Comparison of ENCODE assay signal across 17 cellular contexts in genomic region chr19:55552620-55553019, GRCh38. TPM values are rescaled to one million over a fixed set of nuclear protein-coding genes. Genes with fewer than 3 reads are reported as not detected.
DNase-seq lines count a peak whose midpoint lies in the region; ATAC-seq and TF ChIP-seq lines count a peak whose summit lies in the region.
"Had no signal": no experiment of that assay in that cellular context is flagged by ENCODE, and none has a peak within 500 bp of the region (broad histone marks: within the 10 kb centered on the region; RNA-seq: fewer than 3 reads in every experiment).

No MANE protein-coding gene starts in this region.

- CTCF ChIA-PET in Calu3 (lab: Charles Lee): interaction anchor here (0.6 to 1.3 kb wide), 6 partner anchors 11 to 781 kb away, joined by 3 to 5 read pairs (median 4); partner anchors contain the start of gene FIZ1

- TF ChIP-seq CTCF in Calu3 (IDR thresholded peaks at IDR 0.05; ENCODE audit: unreplicated experiment) (no peak), fibroblast of lung (conservative IDR thresholded peaks at IDR 0.05 in 1 of 2, IDR thresholded peaks at IDR 0.05 in 1 of 2; ENCODE audit: low read depth in 1 of 2, low read length in 2 of 2) (no peak), progenitor cell of endocrine pancreas (IDR thresholded peaks at IDR 0.05; ENCODE audit: unreplicated experiment) (no peak)

- no peak for DNase-seq in Calu3
- DNase-seq in NCI-H69 (lab: John Stamatoyannopoulos, UW): peak; percentile 26
- peak; percentile 49 to 96 for DNase-seq in fibroblast of lung (ENCODE audit: low read depth in 2 of 2)
- no peak for DNase-seq in progenitor cell of endocrine pancreas (ENCODE audit: low spot score, unreplicated experiment)
- no peak for DNase-seq in iPS-NIHi7 (ENCODE audit: extremely low spot score)
- DNase-seq in NCI-H128 (lab: John Stamatoyannopoulos, UW; ENCODE audit: unreplicated experiment): no peak
- DNase-seq in Ammon's horn (ENCODE audit: low spot score): no peak
- DNase-seq: activated CD4-positive, alpha-beta T cell treated with anti-CD3 and anti-CD28 coated beads, Interleukin-2, amount 10 ng/mL, durations not matched to agents 7 days and 5 days; activated naive CD4-positive, alpha-beta T cell treated with Interleukin-2 at 50 U/mL for 16 hours; effector CD4-positive, alpha-beta T cell; MV-4-11; natural killer cell; NCI-H526; SHP77 treated with DMSO at 0.1 percent for 48 hours; stimulated activated CD4-positive, alpha-beta T cell treated with anti-CD3 and anti-CD28 coated beads, Interleukin-1b, Interleukin-23, amount 100 ng/mL, for 48 hours; stimulated activated naive CD8-positive, alpha-beta T cell treated with anti-CD3 and anti-CD28 coated beads, Interleukin-15, amount 100 ng/mL, for 72 hours had no signal

- H3K9ac ChIP-seq in fibroblast of lung (ENCODE audit: insufficient read depth, low read length): no peak overlapping the region

- H3K27ac Mint-ChIP-seq in Calu3 (ENCODE audit: unreplicated experiment) (no peak overlapping the region), progenitor cell of endocrine pancreas (peak overlapping the region; percentile 67)
- H3K27ac Mint-ChIP-seq: activated CD4-positive, alpha-beta T cell treated with anti-CD3 and anti-CD28 coated beads, Interleukin-2, amount 10 ng/mL, durations not matched to agents 7 days and 5 days; natural killer cell had no signal

- no peaks in the 10 kb centered on the region for H3K9me3 Mint-ChIP-seq in Calu3 (ENCODE audit: low read depth, unreplicated experiment)
- H3K9me3 Mint-ChIP-seq in progenitor cell of endocrine pancreas (ENCODE audit: low read depth): no peaks in the 10 kb centered on the region
- H3K9me3 Mint-ChIP-seq: activated CD4-positive, alpha-beta T cell treated with anti-CD3 and anti-CD28 coated beads, Interleukin-2, amount 10 ng/mL, durations not matched to agents 7 days and 5 days; natural killer cell; stimulated activated naive CD8-positive, alpha-beta T cell treated with anti-CD3 and anti-CD28 coated beads, Interleukin-15, amount 100 ng/mL, for 72 hours had no signal

- H3K4me3 Mint-ChIP-seq in Calu3 (ENCODE audit: low read depth, unreplicated experiment): peak overlapping the region; percentile 15
- no peak overlapping the region for H3K4me3 Mint-ChIP-seq in progenitor cell of endocrine pancreas (ENCODE audit: low read depth)
- H3K4me3 Mint-ChIP-seq: activated CD4-positive, alpha-beta T cell treated with anti-CD3 and anti-CD28 coated beads, Interleukin-2, amount 10 ng/mL, durations not matched to agents 7 days and 5 days; natural killer cell; stimulated activated naive CD8-positive, alpha-beta T cell treated with anti-CD3 and anti-CD28 coated beads, Interleukin-15, amount 100 ng/mL, for 72 hours had no signal

- H3K27ac ChIP-seq in fibroblast of lung (ENCODE audit: insufficient read depth, low read length): no peak overlapping the region

- H3K9me3 ChIP-seq in fibroblast of lung (ENCODE audit: control insufficient read depth, insufficient read depth, low read depth, low read length): no peaks in the 10 kb centered on the region

- H3K4me1 Mint-ChIP-seq in Calu3 (ENCODE audit: low read depth, unreplicated experiment) (peaks cover 44% of the 10 kb centered on the region), progenitor cell of endocrine pancreas (ENCODE audit: low read depth) (peaks cover 25% of the 10 kb centered on the region)
- H3K4me1 Mint-ChIP-seq: activated CD4-positive, alpha-beta T cell treated with anti-CD3 and anti-CD28 coated beads, Interleukin-2, amount 10 ng/mL, durations not matched to agents 7 days and 5 days; natural killer cell had no signal

- H3K79me2 ChIP-seq in fibroblast of lung (ENCODE audit: control insufficient read depth, insufficient read depth, low read length): no peaks in the 10 kb centered on the region

- ATAC-seq in GM21390 (IDR thresholded peaks at IDR 0.05; ENCODE audit: unreplicated experiment): no peak
- ATAC-seq: natural killer cell; stimulated activated naive CD8-positive, alpha-beta T cell treated with anti-CD3 and anti-CD28 coated beads, Interleukin-15, amount 100 ng/mL, for 72 hours had no signal

- H3K4me2 ChIP-seq in fibroblast of lung (ENCODE audit: extremely low read depth, insufficient read depth, low read length): peak overlapping the region; percentile 51

- intact Hi-C loops in Calu3 (cut with micrococcal nuclease; ENCODE audit: unreplicated experiment): no loop called here

- no peaks in the 10 kb centered on the region for H4K20me1 ChIP-seq in fibroblast of lung (ENCODE audit: control insufficient read depth, extremely low read depth, insufficient read depth, low read length)

- no TSS peak for BruUV-seq in Calu3 (replicated peaks; lab: Mats Ljungman, UMichigan)

- no peaks in the 10 kb centered on the region for H3K27me3 ChIP-seq in fibroblast of lung (ENCODE audit: control insufficient read depth, insufficient read depth, low read length)

- H3K36me3 Mint-ChIP-seq in Calu3 (ENCODE audit: insufficient read depth, unreplicated experiment) (peaks cover 17% of the 10 kb centered on the region), progenitor cell of endocrine pancreas (ENCODE audit: insufficient read depth) (no peaks in the 10 kb centered on the region)
- H3K36me3 Mint-ChIP-seq: natural killer cell had no signal

- H3K4me3 ChIP-seq in fibroblast of lung (replicated peaks in 1 of 4; ENCODE audit: control extremely low read depth in 1 of 4, insufficient read depth in 1 of 4, low read depth in 3 of 4, low read length in 4 of 4): no peak overlapping the region

- no peak overlapping the region for H2AFZ ChIP-seq in fibroblast of lung (ENCODE audit: low read length)

- H3K4me1 ChIP-seq in fibroblast of lung (ENCODE audit: control insufficient read depth, extremely low read depth, insufficient read depth, low read length): peaks cover 20% of the 10 kb centered on the region

- no peaks in the 10 kb centered on the region for H3K36me3 ChIP-seq in fibroblast of lung (ENCODE audit: control insufficient read depth, insufficient read depth, low read length)

- H3K27me3 Mint-ChIP-seq in Calu3 (ENCODE audit: unreplicated experiment): no peaks in the 10 kb centered on the region
- peaks cover 15% of the 10 kb centered on the region for H3K27me3 Mint-ChIP-seq in progenitor cell of endocrine pancreas

RNA-seq across cellular contexts. Expression of gene SBK3, which starts 7.3 kb away (rescaled TPM):
- 0.57 and 0.78 TPM in 2 replicates for total RNA-seq in Calu3 (2022)
- total RNA-seq in fibroblast of lung: 0.26 and 0.66 TPM in 2 replicates
- not detected in 2 replicates for polyA plus RNA-seq in fibroblast of lung
- polyA plus RNA-seq in fibroblast of lung (2012): 0.16 TPM in 1 of 2 replicates, not detected in the other
- not detected in 2 replicates for polyA minus RNA-seq in fibroblast of lung (ENCODE audit: low replicate concordance)
- total RNA-seq in progenitor cell of endocrine pancreas: 0.64 TPM in 1 of 2 replicates, not detected in the other
- total RNA-seq: activated CD4-positive, alpha-beta T cell treated with anti-CD3 and anti-CD28 coated beads, Interleukin-2, amount 10 ng/mL, durations not matched to agents 7 days and 5 days; natural killer cell had no signal

RNA-seq across cellular contexts. Expression of gene SBK2, which starts 15.7 kb away (rescaled TPM):
- total RNA-seq in Calu3 (2022): not detected in 2 replicates
- not detected in 2 replicates for total RNA-seq in fibroblast of lung
- not detected in 2 replicates for polyA plus RNA-seq in fibroblast of lung
- not detected in 2 replicates for polyA plus RNA-seq in fibroblast of lung (2012)
- polyA minus RNA-seq in fibroblast of lung (ENCODE audit: low replicate concordance): not detected in 2 replicates
- 1.9 and 2.3 TPM in 2 replicates for total RNA-seq in progenitor cell of endocrine pancreas
- total RNA-seq: activated CD4-positive, alpha-beta T cell treated with anti-CD3 and anti-CD28 coated beads, Interleukin-2, amount 10 ng/mL, durations not matched to agents 7 days and 5 days; natural killer cell had no signal

RNA-seq across cellular contexts. Expression of gene ZNF579, which starts 28.0 kb away (rescaled TPM):
- total RNA-seq in Calu3 (2022) (29.8 and 33.4 TPM in 2 replicates), fibroblast of lung (3.3 and 5.4 TPM in 2 replicates), progenitor cell of endocrine pancreas (26.6 and 29.1 TPM in 2 replicates)
- 4.2 and 5.0 TPM in 2 replicates for polyA plus RNA-seq in fibroblast of lung
- polyA plus RNA-seq in fibroblast of lung (2012): 7.6 and 8.4 TPM in 2 replicates
- polyA minus RNA-seq in fibroblast of lung (ENCODE audit: low replicate concordance): 19.2 and 29.3 TPM in 2 replicates

RNA-seq across cellular contexts. Expression of gene FIZ1, which starts 46.7 kb away (rescaled TPM):
- 18.6 and 23.0 TPM in 2 replicates for total RNA-seq in Calu3 (2022)
- 2.3 TPM in 2 replicates for total RNA-seq in fibroblast of lung
- 1.8 and 2.7 TPM in 2 replicates for polyA plus RNA-seq in fibroblast of lung
- polyA plus RNA-seq in fibroblast of lung (2012): 5.8 and 7.3 TPM in 2 replicates
- polyA minus RNA-seq in fibroblast of lung (ENCODE audit: low replicate concordance): 4.6 and 12.7 TPM in 2 replicates
- total RNA-seq in progenitor cell of endocrine pancreas: 35.5 and 39.0 TPM in 2 replicates

RNA-seq across cellular contexts. Expression of gene ZNF524, which starts 47.5 kb away (rescaled TPM):
- 18.5 and 21.8 TPM in 2 replicates for total RNA-seq in Calu3 (2022)
- total RNA-seq in fibroblast of lung: 13.4 and 16.8 TPM in 2 replicates
- 2.4 and 2.6 TPM in 2 replicates for polyA plus RNA-seq in fibroblast of lung
- polyA plus RNA-seq in fibroblast of lung (2012): 7.4 and 8.6 TPM in 2 replicates
- polyA minus RNA-seq in fibroblast of lung (ENCODE audit: low replicate concordance): 0.96 and 1.8 TPM in 2 replicates
- total RNA-seq in progenitor cell of endocrine pancreas: 7.9 and 8.5 TPM in 2 replicates

Comparison
In these comparisons a context has a peak if more than half of its experiments do, and no peak if none do; other contexts are left out.
1. DNase-seq: peak in NCI-H69 (single experiment) and fibroblast of lung (2 of 2); none in Calu3 (single experiment), progenitor cell of endocrine pancreas (single experiment), iPS-NIHi7 (single experiment), NCI-H128 (single experiment) and Ammon's horn (single experiment).